ENCODE assay signal across 8 cellular contexts in the genomic region with DNA sequence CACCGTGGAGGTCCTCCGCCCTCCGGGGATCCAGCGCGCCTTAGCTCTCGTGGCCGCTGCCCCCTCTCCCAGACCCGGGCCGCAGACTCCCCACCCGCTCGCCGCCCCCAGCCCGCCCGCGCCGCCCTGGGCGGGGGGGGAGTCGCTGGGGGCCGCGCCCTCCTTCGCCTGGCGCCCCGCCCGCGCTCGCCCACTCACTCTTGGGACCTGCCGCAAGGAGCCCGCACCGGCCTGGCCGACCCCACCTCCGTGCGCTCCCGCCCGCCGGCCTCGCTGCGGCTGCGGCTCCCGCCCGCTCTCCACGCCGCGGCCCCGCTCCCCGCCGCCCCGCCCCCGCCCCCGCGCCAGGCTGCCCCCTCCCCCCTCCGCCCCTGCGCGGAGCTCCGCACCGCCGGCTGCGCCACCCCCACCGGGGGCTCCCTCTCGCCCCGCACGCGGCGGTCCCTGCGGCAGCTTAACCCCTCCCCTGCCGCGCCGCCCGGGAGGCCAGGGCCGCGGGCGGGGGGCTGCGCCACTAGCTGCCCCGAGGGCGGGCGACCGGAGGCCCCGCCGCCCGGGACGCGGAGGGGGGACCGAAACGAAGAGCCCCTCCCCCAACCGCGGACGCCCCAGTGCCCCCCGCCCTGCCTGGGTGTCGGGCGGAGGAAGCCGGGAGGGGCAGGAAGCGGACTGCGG. TPM values are rescaled to one million over a fixed set of nuclear protein-coding genes. Genes with fewer than 3 reads are reported as not detected.
A peak's percentile ranks its signal among the peaks of the same experiment; 100 is the strongest.
DNase-seq lines count a peak whose midpoint lies in the region; ATAC-seq and TF ChIP-seq lines count a peak whose summit lies in the region.

No MANE protein-coding gene starts in this region.

- 0% methylated on average over 13 of the region's 92 CpGs for WGBS in SK-N-SH (ENCODE audit: low lambda C conversion rate)

- H4K20me1 ChIP-seq in SK-N-SH (ENCODE audit: insufficient read depth) = peaks cover 2% of the 10 kb centered on the region; the same call in 1 of the 2 replicates

- H3K9me3 Mint-ChIP-seq in activated naive CD4-positive, alpha-beta T cell treated with anti-CD3 and anti-CD28 coated beads, Interleukin-2, amount 10 ng/mL, durations not matched to agents 7 days and 5 days = no peaks in the 10 kb centered on the region

- POLR2A ChIA-PET in SK-N-SH (lab: Yijun Ruan, JAX) = interaction anchor here (0.7 kb wide), 1 partner anchor 92 kb away, joined by 3 read pairs; no protein-coding TSS in a partner anchor

- H3K4me3 Mint-ChIP-seq in activated naive CD4-positive, alpha-beta T cell treated with anti-CD3 and anti-CD28 coated beads, Interleukin-2, amount 10 ng/mL, durations not matched to agents 7 days and 5 days = peak overlapping the region; percentile 98

- no peaks in the 10 kb centered on the region for H3K9me3 ChIP-seq in SK-N-SH
- H3K9me3 ChIP-seq in subcutaneous abdominal adipose tissue (ENCODE audit: control insufficient read depth in 5 of 5, low read length in 5 of 5) = no peaks in the 10 kb centered on the region

- TF ChIP-seq EP300 in SK-N-SH (IDR thresholded peaks at IDR 0.05; ENCODE audit: borderline replicate concordance in 1 of 2, low read depth in 1 of 2, low read length in 1 of 2) = no peak

- H3K4me2 ChIP-seq in SK-N-SH = peak overlapping the region; percentile 80

- H3K4me1 ChIP-seq in SK-N-SH (ENCODE audit: control insufficient read depth in 1 of 2, insufficient read depth in 2 of 2, low read depth in 1 of 2, low read length in 1 of 2) (peaks cover 16 to 17% of the 10 kb centered on the region in 2 experiments; a peak in 2 of 4 replicates), subcutaneous abdominal adipose tissue (ENCODE audit: control insufficient read depth in 5 of 5, insufficient read depth in 5 of 5, low read length in 5 of 5) (peaks cover 0 to 48% (median 45%) of the 10 kb centered on the region in 5 donors)

- no peaks in the 10 kb centered on the region for H3K36me3 ChIP-seq in SK-N-SH (replicated peaks in 1 of 2; ENCODE audit: control insufficient read depth in 1 of 2, insufficient read depth in 2 of 2, low read length in 1 of 2)
- peaks cover 0 to 3% (median 1%) of the 10 kb centered on the region in 5 donors for H3K36me3 ChIP-seq in subcutaneous abdominal adipose tissue (ENCODE audit: control insufficient read depth in 5 of 5, insufficient read depth in 5 of 5, low read length in 5 of 5)

- peak overlapping the region in 1 of 2 experiments; percentile 70; a peak in 1 of 4 replicates for H3K27ac ChIP-seq in SK-N-SH (ENCODE audit: low read depth in 2 of 2, low read length in 1 of 2)
- peak overlapping the region; percentile 57 for H3K27ac ChIP-seq in subcutaneous abdominal adipose tissue (ENCODE audit: low read depth, low read length)

- peaks cover 29% of the 10 kb centered on the region for H3K36me3 Mint-ChIP-seq in activated naive CD4-positive, alpha-beta T cell treated with anti-CD3 and anti-CD28 coated beads, Interleukin-2, amount 10 ng/mL, durations not matched to agents 7 days and 5 days

- peak overlapping the region; percentile 30; the same call in 1 of the 2 replicates for H2AFZ ChIP-seq in SK-N-SH (ENCODE audit: low read depth)

- TF ChIP-seq RAD21 in SK-N-SH (IDR thresholded peaks at IDR 0.05; ENCODE audit: low read length) = no peak

- no peak for ATAC-seq in SK-N-SH treated with all-trans-retinoic acid at 6 μM for 48 hours
- no peak for ATAC-seq in HG03342 (IDR thresholded peaks at IDR 0.05; ENCODE audit: unreplicated experiment)

- H3K27me3 ChIP-seq in SK-N-SH (ENCODE audit: insufficient read depth) = peaks cover 8% of the 10 kb centered on the region; the same call in 1 of the 2 replicates
- H3K27me3 ChIP-seq in subcutaneous abdominal adipose tissue (ENCODE audit: control insufficient read depth in 5 of 5, insufficient read depth in 4 of 5, low read length in 5 of 5) = peaks cover 7 to 18% (median 14%) of the 10 kb centered on the region in 5 donors

- H3K4me1 Mint-ChIP-seq in activated naive CD4-positive, alpha-beta T cell treated with anti-CD3 and anti-CD28 coated beads, Interleukin-2, amount 10 ng/mL, durations not matched to agents 7 days and 5 days = peaks cover 50% of the 10 kb centered on the region

- DNase-seq in SK-N-SH (peak; percentile 86), iPS-NIHi11 (ENCODE audit: low spot score) (peak; percentile 62), NOMO-1 treated with DMSO at 0.1 percent for 48 hours (lab: John Stamatoyannopoulos, UW; ENCODE audit: unreplicated experiment) (no peak), NCI-H146 (lab: John Stamatoyannopoulos, UW) (no peak)
- DNase-seq in activated naive CD4-positive, alpha-beta T cell treated with anti-CD3 and anti-CD28 coated beads, Interleukin-2, amount 10 ng/mL, durations not matched to agents 7 days and 5 days = peak; percentile 63

- peak overlapping the region; percentile 50 to 56 for H3K4me3 ChIP-seq in SK-N-SH (ENCODE audit: low read depth in 2 of 2, low read length in 1 of 2)
- peak overlapping the region in 4 of 5 donors; percentile 58 to 85 (median 76) for H3K4me3 ChIP-seq in subcutaneous abdominal adipose tissue (ENCODE audit: low read depth in 1 of 5, low read length in 5 of 5)

- no peak for TF ChIP-seq CTCF in SK-N-SH (IDR thresholded peaks at IDR 0.05)

- peak overlapping the region; percentile 98 for H3K27ac Mint-ChIP-seq in activated naive CD4-positive, alpha-beta T cell treated with anti-CD3 and anti-CD28 coated beads, Interleukin-2, amount 10 ng/mL, durations not matched to agents 7 days and 5 days

- CTCF ChIA-PET in SK-N-SH (lab: Yijun Ruan, JAX) = interaction anchor here (0.8 to 4.2 kb wide), 18 partner anchors 9 to 71 kb away, joined by 3 to 48 read pairs (median 8); a partner anchor contains a TSS
- CTCF ChIA-PET in activated naive CD4-positive, alpha-beta T cell treated with anti-CD3 and anti-CD28 coated beads, Interleukin-2, amount 10 ng/mL, durations not matched to agents 7 days and 5 days (lab: Charles Lee) = interaction anchor here (0.8 to 13.4 kb wide), 11 partner anchors 10 to 495 kb away, joined by 3 to 208 read pairs (median 6); a partner anchor contains a TSS

- H3K9me2 ChIP-seq in SK-N-SH = no peaks in the 10 kb centered on the region

- no peaks in the 10 kb centered on the region for H3K79me2 ChIP-seq in SK-N-SH (ENCODE audit: insufficient read depth)

- H3K9ac ChIP-seq in SK-N-SH = peak overlapping the region; percentile 39; the same call in 1 of the 2 replicates
- H3K9ac ChIP-seq in subcutaneous abdominal adipose tissue (ENCODE audit: low read length in 5 of 5) = peak overlapping the region in 3 of 5 donors; percentile 32 to 79 (median 62)

- H3K27me3 Mint-ChIP-seq in activated naive CD4-positive, alpha-beta T cell treated with anti-CD3 and anti-CD28 coated beads, Interleukin-2, amount 10 ng/mL, durations not matched to agents 7 days and 5 days = peaks cover 4% of the 10 kb centered on the region

- H3F3A ChIP-seq in SK-N-SH (replicated peaks; ENCODE audit: insufficient read depth) = peaks cover 22% of the 10 kb centered on the region

TF ChIP-seq in SK-N-SH, 30 proteins besides CTCF, POLR2A, EP300 and RAD21:
- TF ChIP-seq FOXJ3 (CRISPR knock-in tag; IDR thresholded peaks at IDR 0.05) = no peak
- no peak for TF ChIP-seq MXI1 (IDR thresholded peaks at IDR 0.05; ENCODE audit: low read depth, low read length)
- no peak for TF ChIP-seq FOSL2 (IDR thresholded peaks at IDR 0.05; ENCODE audit: borderline replicate concordance, low read depth)
- no peak for TF ChIP-seq ELF1 (IDR thresholded peaks at IDR 0.05)
- TF ChIP-seq SIN3A (IDR thresholded peaks at IDR 0.05; ENCODE audit: borderline replicate concordance, low read depth, low read length) = no peak
- no peak for TF ChIP-seq FOXM1 (IDR thresholded peaks at IDR 0.05; ENCODE audit: low read depth)

TF ChIP-seq in SK-N-SH treated with all-trans-retinoic acid at 6 μM for 48 hours, 23 proteins besides CTCF, POLR2A, EP300 and RAD21 (continues in another document):
- TF ChIP-seq ARNTL (CRISPR knock-in tag; IDR thresholded peaks at IDR 0.05; ENCODE audit: borderline replicate concordance, low read depth) (no peak), ZNF565 (CRISPR knock-in tag; conservative IDR thresholded peaks at IDR 0.05; ENCODE audit: low read depth) (no peak), ZNF70 (CRISPR knock-in tag; IDR thresholded peaks at IDR 0.05) (no peak), BACH2 (CRISPR knock-in tag; IDR thresholded peaks at IDR 0.05; ENCODE audit: borderline replicate concordance) (no peak), TOX (CRISPR knock-in tag; IDR thresholded peaks at IDR 0.05; ENCODE audit: borderline replicate concordance) (no peak), PPARA (CRISPR knock-in tag; IDR thresholded peaks at IDR 0.05; ENCODE audit: borderline replicate concordance) (no peak), TCF4 (CRISPR knock-in tag; IDR thresholded peaks at IDR 0.05; ENCODE audit: borderline replicate concordance) (no peak)
- TF ChIP-seq, protein P1, sequence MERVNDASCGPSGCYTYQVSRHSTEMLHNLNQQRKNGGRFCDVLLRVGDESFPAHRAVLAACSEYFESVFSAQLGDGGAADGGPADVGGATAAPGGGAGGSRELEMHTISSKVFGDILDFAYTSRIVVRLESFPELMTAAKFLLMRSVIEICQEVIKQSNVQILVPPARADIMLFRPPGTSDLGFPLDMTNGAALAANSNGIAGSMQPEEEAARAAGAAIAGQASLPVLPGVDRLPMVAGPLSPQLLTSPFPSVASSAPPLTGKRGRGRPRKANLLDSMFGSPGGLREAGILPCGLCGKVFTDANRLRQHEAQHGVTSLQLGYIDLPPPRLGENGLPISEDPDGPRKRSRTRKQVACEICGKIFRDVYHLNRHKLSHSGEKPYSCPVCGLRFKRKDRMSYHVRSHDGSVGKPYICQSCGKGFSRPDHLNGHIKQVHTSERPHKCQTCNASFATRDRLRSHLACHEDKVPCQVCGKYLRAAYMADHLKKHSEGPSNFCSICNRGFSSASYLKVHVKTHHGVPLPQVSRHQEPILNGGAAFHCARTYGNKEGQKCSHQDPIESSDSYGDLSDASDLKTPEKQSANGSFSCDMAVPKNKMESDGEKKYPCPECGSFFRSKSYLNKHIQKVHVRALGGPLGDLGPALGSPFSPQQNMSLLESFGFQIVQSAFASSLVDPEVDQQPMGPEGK (CRISPR knock-in tag; IDR thresholded peaks at IDR 0.05; ENCODE audit: borderline replicate concordance) = no peak

RNA-seq across cellular contexts. Expression of a gene that starts 0.7 kb away (rescaled TPM):
- 1.6 and 2.2 TPM in 2 replicates for polyA plus RNA-seq in SK-N-SH (2012; rRNA removed)
- 0.50 and 0.92 TPM in 2 replicates for polyA plus RNA-seq in SK-N-SH (2012; cell fraction: cytosol; rRNA removed)
- 10.3 and 12.9 TPM in 2 replicates for polyA plus RNA-seq in SK-N-SH (2012; cell fraction: nucleus; rRNA removed)

RNA-seq across cellular contexts. Expression of a gene that starts 15.1 kb away (rescaled TPM):
- 0.08 TPM in 2 replicates for polyA plus RNA-seq in SK-N-SH (2012; rRNA removed)
- polyA plus RNA-seq in SK-N-SH (2012; cell fraction: cytosol; rRNA removed) = 0.03 and 0.05 TPM in 2 replicates
- polyA plus RNA-seq in SK-N-SH (2012; cell fraction: nucleus; rRNA removed) = 0.21 and 0.23 TPM in 2 replicates

RNA-seq across cellular contexts. Expression of a gene that starts 21.7 kb away (rescaled TPM):
- polyA plus RNA-seq in SK-N-SH (2012; rRNA removed) = 0.15 TPM in 2 replicates
- polyA plus RNA-seq in SK-N-SH (2012; cell fraction: cytosol; rRNA removed) = 0.09 and 1.4 TPM in 2 replicates
- polyA plus RNA-seq in SK-N-SH (2012; cell fraction: nucleus; rRNA removed) = 0.06 and 0.54 TPM in 2 replicates

RNA-seq across cellular contexts. Expression of a gene that starts 33.7 kb away (rescaled TPM):
- polyA plus RNA-seq in SK-N-SH (2012; rRNA removed) = 59.4 and 66.3 TPM in 2 replicates
- 60.8 and 62.6 TPM in 2 replicates for polyA plus RNA-seq in SK-N-SH (2012; cell fraction: cytosol; rRNA removed)
- 316 TPM in 2 replicates for polyA plus RNA-seq in SK-N-SH (2012; cell fraction: nucleus; rRNA removed)

RNA-seq across cellular contexts. Expression of a gene that starts 58.3 kb away (rescaled TPM):
- polyA plus RNA-seq in SK-N-SH (2012; rRNA removed) = 17.4 and 20.0 TPM in 2 replicates
- polyA plus RNA-seq in SK-N-SH (2012; cell fraction: cytosol; rRNA removed) = 6.5 and 10.8 TPM in 2 replicates
- 52.1 and 63.7 TPM in 2 replicates for polyA plus RNA-seq in SK-N-SH (2012; cell fraction: nucleus; rRNA removed)

Comparison
In these comparisons a context has a peak if more than half of its experiments do, and no peak if none do; other contexts are left out.
1. DNase-seq: peak in SK-N-SH (single experiment), activated naive CD4-positive, alpha-beta T cell treated with anti-CD3 and anti-CD28 coated beads, Interleukin-2, amount 10 ng/mL, durations not matched to agents 7 days and 5 days (single experiment) and iPS-NIHi11 (single experiment); none in NOMO-1 treated with DMSO at 0.1 percent for 48 hours (single experiment) and NCI-H146 (single experiment).